ENCODE assay signal across 8 cellular contexts in genomic region chr2:111480016-111480625, GRCh38.
DNase-seq lines count a peak whose midpoint lies in the region; ATAC-seq and TF ChIP-seq lines count a peak whose summit lies in the region.
"Not testable (repeated sequence)": the region's sequence is repeated elsewhere in the genome, so short reads cannot be mapped to it uniquely, and the experiment has no call there.

No MANE protein-coding gene starts in this region.

- peak overlapping the region; percentile 22 for H3K4me3 Mint-ChIP-seq in activated CD8-positive, alpha-beta memory T cell treated with anti-CD3 and anti-CD28 coated beads, Interleukin-2, amount 10 ng/mL, durations not matched to agents 7 days and 5 days

- H3K4me3 ChIP-seq in BJ (ENCODE audit: low read depth, low read length); HEK293 (ENCODE audit: low read depth, low read length); adipocyte (ENCODE audit: low read length); mesenchymal stem cell (ENCODE audit: insufficient read depth in 1 of 2, low read depth in 1 of 2, low read length in 2 of 2): not testable (repeated sequence)

- H3K4me1 ChIP-seq in HEK293 (ENCODE audit: control insufficient read depth, insufficient read depth, low read length); adipocyte (ENCODE audit: control insufficient read depth, insufficient read depth, low read length): not testable (repeated sequence)
- H3K4me1 ChIP-seq in mesenchymal stem cell (ENCODE audit: control insufficient read depth, insufficient read depth, low read depth, low read length), result peaks cover 11% of the 10 kb centered on the region

- DNase-seq in BJ (ENCODE audit: low read depth) (peak; percentile 26), RPMI7951 (ENCODE audit: low read depth) (peak; percentile 91), adipocyte (ENCODE audit: low read depth) (peak; percentile 34), mesenchymal stem cell (peak; percentile 70)
- DNase-seq in activated CD8-positive, alpha-beta memory T cell treated with anti-CD3 and anti-CD28 coated beads, Interleukin-2, amount 10 ng/mL, durations not matched to agents 7 days and 5 days; erythroblast (lab: John Stamatoyannopoulos, UW): not testable (repeated sequence)
- DNase-seq in stimulated activated CD4-positive, alpha-beta T cell treated with anti-CD3 and anti-CD28 coated beads, Interleukin-2, amount 100 ng/mL, for 24 hours, result peak; percentile 38 to 54

- H2BK12ac ChIP-seq in mesenchymal stem cell (ENCODE audit: low read length in 2 of 2), result not testable (repeated sequence)

- not testable (repeated sequence) for H3K9me3 Mint-ChIP-seq in activated CD8-positive, alpha-beta memory T cell treated with anti-CD3 and anti-CD28 coated beads, Interleukin-2, amount 10 ng/mL, durations not matched to agents 7 days and 5 days (ENCODE audit: low read depth)

- TF ChIP-seq POLR2A in erythroblast (IDR thresholded peaks at IDR 0.05; ENCODE audit: low read length), result peak; percentile 66

- not testable (repeated sequence) for H2AFZ ChIP-seq in mesenchymal stem cell (ENCODE audit: low read depth, low read length)

- H3K4me1 Mint-ChIP-seq in activated CD8-positive, alpha-beta memory T cell treated with anti-CD3 and anti-CD28 coated beads, Interleukin-2, amount 10 ng/mL, durations not matched to agents 7 days and 5 days, result peaks cover 38% of the 10 kb centered on the region

- WGBS in mesenchymal stem cell, result 39% methylated on average over 7 of the region's 10 CpGs

- not testable (repeated sequence) for TF ChIP-seq CTCF in BJ (IDR thresholded peaks at IDR 0.05; ENCODE audit: insufficient read depth, low read depth, low read length); HEK293 (tag by site-specific recombination; IDR thresholded peaks at IDR 0.05)

- not testable (repeated sequence) for H3K36me3 ChIP-seq in BJ (ENCODE audit: control insufficient read depth, insufficient read depth, low read length); HEK293 (ENCODE audit: control insufficient read depth in 2 of 2, insufficient read depth in 1 of 2, low read length in 2 of 2); adipocyte (ENCODE audit: control insufficient read depth, insufficient read depth, low read length, severe bottlenecking); mesenchymal stem cell (ENCODE audit: control insufficient read depth in 1 of 2, insufficient read depth in 2 of 2, low read depth in 1 of 2, low read length in 2 of 2)

- H3K4ac ChIP-seq in mesenchymal stem cell (ENCODE audit: low read depth in 1 of 2, low read length in 2 of 2), result peak overlapping the region in 1 of 2 experiments; percentile 28

- ATAC-seq in activated CD8-positive, alpha-beta memory T cell treated with anti-CD3 and anti-CD28 coated beads, Interleukin-2, amount 10 ng/mL, durations not matched to agents 7 days and 5 days, result peak; percentile 31

- H3K4me2 ChIP-seq in mesenchymal stem cell (ENCODE audit: low read length, poor library complexity, severe bottlenecking), result not testable (repeated sequence)

- CTCF ChIA-PET in BJ (lab: Yijun Ruan, JAX); HEK293 (lab: Yijun Ruan, JAX): not testable (repeated sequence)
- CTCF ChIA-PET in activated CD8-positive, alpha-beta memory T cell treated with anti-CD3 and anti-CD28 coated beads, Interleukin-2, amount 10 ng/mL, durations not matched to agents 7 days and 5 days (lab: Charles Lee), result interaction anchor here (1.7 kb wide), 1 partner anchor 221 kb away, joined by 3 read pairs; no protein-coding TSS in a partner anchor

- not testable (repeated sequence) for H2AK5ac ChIP-seq in mesenchymal stem cell (ENCODE audit: low read length, severe bottlenecking)

- not testable (repeated sequence) for H3K27me3 ChIP-seq in BJ (ENCODE audit: control insufficient read depth, insufficient read depth, low read length); adipocyte (replicated peaks; ENCODE audit: control insufficient read depth, insufficient read depth, low read length); mesenchymal stem cell (ENCODE audit: control insufficient read depth in 1 of 2, insufficient read depth in 1 of 2, low read length in 2 of 2)

- not testable (repeated sequence) for H3K27ac ChIP-seq in HEK293 (ENCODE audit: extremely low read depth, low read depth, low read length); mesenchymal stem cell (ENCODE audit: low read length, poor library complexity, severe bottlenecking)

- not testable (repeated sequence) for H2BK120ac ChIP-seq in mesenchymal stem cell (ENCODE audit: low read depth, low read length)

- not testable (repeated sequence) for H3K79me1 ChIP-seq in mesenchymal stem cell (replicated peaks; ENCODE audit: low read length, poor library complexity, severe bottlenecking)

- peak overlapping the region in 1 of 2 experiments; percentile 73 for H3K18ac ChIP-seq in mesenchymal stem cell (ENCODE audit: low read depth in 1 of 2, low read length in 2 of 2)

- H3K14ac ChIP-seq in mesenchymal stem cell (ENCODE audit: low read length in 2 of 2), result not testable (repeated sequence)

- H3K23ac ChIP-seq in mesenchymal stem cell (ENCODE audit: low read length in 2 of 2), result not testable (repeated sequence)

- H3K36me3 Mint-ChIP-seq in activated CD8-positive, alpha-beta memory T cell treated with anti-CD3 and anti-CD28 coated beads, Interleukin-2, amount 10 ng/mL, durations not matched to agents 7 days and 5 days, result not testable (repeated sequence)

- peak overlapping the region; percentile 69 for H3K27ac Mint-ChIP-seq in activated CD8-positive, alpha-beta memory T cell treated with anti-CD3 and anti-CD28 coated beads, Interleukin-2, amount 10 ng/mL, durations not matched to agents 7 days and 5 days

- POLR2A ChIA-PET in BJ (lab: Charles Lee); HEK293 (lab: Yijun Ruan, JAX): not testable (repeated sequence)

- not testable (repeated sequence) for H4K8ac ChIP-seq in mesenchymal stem cell (ENCODE audit: low read length)

- H3K27me3 Mint-ChIP-seq in activated CD8-positive, alpha-beta memory T cell treated with anti-CD3 and anti-CD28 coated beads, Interleukin-2, amount 10 ng/mL, durations not matched to agents 7 days and 5 days, result not testable (repeated sequence)

- H2BK15ac ChIP-seq in mesenchymal stem cell (ENCODE audit: low read depth, poor library complexity, severe bottlenecking), result not testable (repeated sequence)

- H2BK5ac ChIP-seq in mesenchymal stem cell (ENCODE audit: low read depth, low read length, poor library complexity, severe bottlenecking), result not testable (repeated sequence)

- H4K91ac ChIP-seq in mesenchymal stem cell (ENCODE audit: low read length), result not testable (repeated sequence)

- H3K9ac ChIP-seq in adipocyte (ENCODE audit: low read length), result not testable (repeated sequence)
- peak overlapping the region; percentile 59 for H3K9ac ChIP-seq in mesenchymal stem cell (ENCODE audit: low read length)

- not testable (repeated sequence) for H3K9me3 ChIP-seq in HEK293 (ENCODE audit: control insufficient read depth, insufficient read depth, low read depth, low read length); adipocyte (ENCODE audit: control insufficient read depth, low read length); mesenchymal stem cell (ENCODE audit: control insufficient read depth, low read length)

TF ChIP-seq in HEK293, 187 proteins besides CTCF, POLR2A, EP300 and RAD21:
- peak; percentile 59; the same call in 1 of the 2 replicates for TF ChIP-seq ZNF692 (tag by site-specific recombination; IDR thresholded peaks at IDR 0.05)
